Comparison of ENCODE assay signal across 8 cellular contexts in the genomic region with DNA sequence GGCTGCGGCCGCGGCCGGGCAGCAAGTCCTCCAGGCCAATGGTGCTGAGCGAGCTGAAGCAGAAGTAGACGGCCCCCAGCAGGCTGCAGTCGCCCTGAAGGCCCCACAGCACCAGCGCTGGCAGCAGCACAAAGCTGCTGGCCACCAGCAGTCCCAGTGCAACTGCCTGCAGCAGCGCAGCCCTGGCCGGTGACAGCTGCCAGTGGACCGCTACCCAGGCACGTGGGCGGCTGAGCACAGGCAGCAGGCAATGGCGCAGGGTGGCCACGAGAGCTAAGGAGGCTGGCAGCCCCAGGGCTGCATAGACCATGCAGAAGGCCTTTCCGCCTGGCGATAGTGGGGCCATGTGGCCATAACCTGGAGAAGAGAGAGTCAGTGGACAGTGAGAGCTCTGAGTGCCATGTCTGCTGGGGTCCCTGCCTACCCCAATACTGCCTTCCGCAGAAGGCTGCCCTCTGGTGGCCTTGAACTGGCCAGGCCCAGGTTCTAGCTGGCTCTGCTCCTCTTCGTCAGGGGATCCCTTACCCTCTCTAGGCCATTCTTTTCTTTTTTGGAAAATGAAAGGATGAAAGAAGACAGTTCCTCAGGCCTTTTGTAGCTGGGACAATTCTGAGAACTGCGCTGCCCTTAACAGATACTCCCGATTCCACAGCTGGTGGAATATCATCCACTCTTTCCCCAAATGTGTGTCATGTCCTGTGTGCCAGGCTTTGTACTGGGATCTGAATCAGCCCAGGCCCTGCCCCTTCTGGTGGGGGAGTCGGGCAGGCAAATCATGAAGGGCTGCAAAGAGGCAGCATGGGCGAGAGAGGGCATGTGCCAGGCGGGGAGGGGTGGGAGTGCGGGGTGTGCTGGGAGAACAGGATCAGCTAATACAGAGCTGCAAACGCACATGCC. TPM values are rescaled to one million over a fixed set of nuclear protein-coding genes. Genes with fewer than 3 reads are reported as not detected.
DNase-seq lines count a peak whose midpoint lies in the region; ATAC-seq, FAIRE-seq and TF ChIP-seq lines count a peak whose summit lies in the region.

No MANE protein-coding gene starts in this region.

- H3K4me3 ChIP-seq in cardiac muscle cell (no peak overlapping the region), sigmoid colon (no peak overlapping the region)

- H3K4me1 ChIP-seq in cardiac muscle cell (ENCODE audit: low read depth): no peaks in the 10 kb centered on the region
- H3K4me1 ChIP-seq in sigmoid colon: peaks cover 0 to 38% (median 31%) of the 10 kb centered on the region in 4 donors

- H3K4me1 Mint-ChIP-seq in activated naive CD4-positive, alpha-beta T cell treated with anti-CD3 and anti-CD28 coated beads for 36 hours (ENCODE audit: low read depth): peaks cover 16% of the 10 kb centered on the region

- H3K27ac Mint-ChIP-seq in activated naive CD4-positive, alpha-beta T cell treated with anti-CD3 and anti-CD28 coated beads for 36 hours: no peak overlapping the region

- DNase-seq in D721Med (ENCODE audit: insufficient read length, low spot score) (peak; percentile 64), Kasumi-1 (lab: John Stamatoyannopoulos, UW) (peak; percentile 32 to 37), cardiac muscle cell (ENCODE audit: low read depth in 1 of 2, low spot score in 1 of 2) (peak; percentile 44 to 55), sigmoid colon (peak; percentile 75), NCI-H146 treated with DMSO at 0.1 percent for 48 hours (lab: John Stamatoyannopoulos, UW; ENCODE audit: unreplicated experiment) (no peak)
- DNase-seq in activated naive CD4-positive, alpha-beta T cell treated with anti-CD3 and anti-CD28 coated beads for 36 hours: peak; percentile 55

- no peak for ATAC-seq in GM21381 (IDR thresholded peaks at IDR 0.05; ENCODE audit: unreplicated experiment)
- no peak for ATAC-seq in GM18909 (IDR thresholded peaks at IDR 0.05; ENCODE audit: poor library complexity, unreplicated experiment)

- H3K27me3 ChIP-seq in cardiac muscle cell (peaks cover 18% of the 10 kb centered on the region), sigmoid colon (no peaks in the 10 kb centered on the region)

- CTCF ChIA-PET in activated naive CD4-positive, alpha-beta T cell treated with anti-CD3 and anti-CD28 coated beads for 36 hours (lab: Charles Lee): interaction anchor here (0.6 to 2.4 kb wide), 18 partner anchors 9 to 206 kb away, joined by 3 to 28 read pairs (median 5); a partner anchor contains a TSS

- no peaks in the 10 kb centered on the region for H3K27me3 Mint-ChIP-seq in activated naive CD4-positive, alpha-beta T cell treated with anti-CD3 and anti-CD28 coated beads for 36 hours (ENCODE audit: low read depth)

- peaks cover 4% of the 10 kb centered on the region for H3K36me3 ChIP-seq in cardiac muscle cell
- H3K36me3 ChIP-seq in sigmoid colon: peaks cover 20 to 59% (median 43%) of the 10 kb centered on the region in 4 donors

- no peaks in the 10 kb centered on the region for H3K36me3 Mint-ChIP-seq in activated naive CD4-positive, alpha-beta T cell treated with anti-CD3 and anti-CD28 coated beads for 36 hours (ENCODE audit: low read depth)

- peak; percentile 62 for TF ChIP-seq CTCF in D721Med (IDR thresholded peaks at IDR 0.05; ENCODE audit: insufficient read depth, missing control alignments)
- TF ChIP-seq CTCF in cardiac muscle cell (IDR thresholded peaks at IDR 0.05; ENCODE audit: low read depth, low read length): peak; percentile 75
- TF ChIP-seq CTCF in sigmoid colon (IDR thresholded peaks at IDR 0.05): peak; percentile 76 to 93 (median 80)

- no peak for TF ChIP-seq POLR2A in sigmoid colon (IDR thresholded peaks at IDR 0.05)

- no peak overlapping the region for H3K27ac ChIP-seq in cardiac muscle cell
- H3K27ac ChIP-seq in sigmoid colon: peak overlapping the region; percentile 32 to 81 (median 53)

- WGBS in sigmoid colon, 2 donors: 89% methylated on average over 26 of the region's 26 CpGs

- H3K9me3 ChIP-seq in cardiac muscle cell (ENCODE audit: low read depth) (no peaks in the 10 kb centered on the region), sigmoid colon (no peaks in the 10 kb centered on the region)

- TF ChIP-seq EP300 in sigmoid colon (IDR thresholded peaks at IDR 0.05): no peak

- H3K4me3 Mint-ChIP-seq in activated naive CD4-positive, alpha-beta T cell treated with anti-CD3 and anti-CD28 coated beads for 36 hours: no peak overlapping the region

- intact Hi-C loops in activated naive CD4-positive, alpha-beta T cell treated with anti-CD3 and anti-CD28 coated beads for 36 hours (cut with micrococcal nuclease): loop anchor here (1.0 kb wide), 1 partner anchor 52 kb away; no protein-coding TSS in a partner anchor
- intact Hi-C loops in sigmoid colon (cut with DNase I): loop anchor here (1.0 to 2.0 kb wide), 2 partner anchors 17 to 53 kb away; a partner anchor contains a TSS

- H3K9me3 Mint-ChIP-seq in activated naive CD4-positive, alpha-beta T cell treated with anti-CD3 and anti-CD28 coated beads for 36 hours: no peaks in the 10 kb centered on the region

- no peak for FAIRE-seq in D721Med (lab: Jason Lieb, UNC)

RNA-seq across cellular contexts. Expression of a gene that starts 1.8 kb away (rescaled TPM):
- under 1 TPM in 1 of 2 experiments, not detected in 1; 0.35 TPM for total RNA-seq in activated naive CD4-positive, alpha-beta T cell treated with anti-CD3 and anti-CD28 coated beads for 36 hours
- total RNA-seq in cardiac muscle cell (0.25 TPM in 1 of 2 replicates, not detected in the other), sigmoid colon (under 1 TPM in 2 of 4 donors, not detected in 2; 0.54 to 0.71 TPM)
- polyA plus RNA-seq in cardiac muscle cell (not detected in 2 replicates), sigmoid colon (1 to 10 TPM in 1 of 3 donors, not detected in 2; 1.4 TPM)

RNA-seq across cellular contexts. Expression of a gene that starts 17.9 kb away (rescaled TPM):
- 10 to 100 TPM; 51.9 to 54.6 TPM for total RNA-seq in activated naive CD4-positive, alpha-beta T cell treated with anti-CD3 and anti-CD28 coated beads for 36 hours
- 14.9 and 50.5 TPM in 2 replicates for total RNA-seq in cardiac muscle cell
- 14.2 and 30.0 TPM in 2 replicates for polyA plus RNA-seq in cardiac muscle cell
- total RNA-seq in sigmoid colon: 100 to 1,000 TPM; 148 to 366 (median 194) TPM
- 10 to 100 TPM; 31.2 to 71.2 (median 71.2) TPM for polyA plus RNA-seq in sigmoid colon

RNA-seq across cellular contexts. Expression of a gene that starts 20.3 kb away (rescaled TPM):
- total RNA-seq in activated naive CD4-positive, alpha-beta T cell treated with anti-CD3 and anti-CD28 coated beads for 36 hours: 10 to 100 TPM; 28.9 to 32.7 TPM
- total RNA-seq in cardiac muscle cell (44.8 and 63.1 TPM in 2 replicates), sigmoid colon (10 to 100 TPM; 18.5 to 52.1 (median 26.3) TPM)
- polyA plus RNA-seq in cardiac muscle cell (25.9 and 31.2 TPM in 2 replicates), sigmoid colon (10 to 100 TPM; 48.6 to 71.2 (median 71.0) TPM)

RNA-seq across cellular contexts. Expression of a gene that starts 21.4 kb away (rescaled TPM):
- total RNA-seq in activated naive CD4-positive, alpha-beta T cell treated with anti-CD3 and anti-CD28 coated beads for 36 hours: 10 to 100 TPM; 12.4 to 12.8 TPM
- total RNA-seq in cardiac muscle cell (42.9 and 71.8 TPM in 2 replicates), sigmoid colon (10 to 100 TPM; 61.2 to 96.7 (median 91.6) TPM)
- polyA plus RNA-seq in cardiac muscle cell (96.0 and 132 TPM in 2 replicates), sigmoid colon (10 to 100 TPM; 34.0 to 63.3 (median 38.4) TPM)

RNA-seq across cellular contexts. Expression of a gene that starts 21.8 kb away (rescaled TPM):
- total RNA-seq in activated naive CD4-positive, alpha-beta T cell treated with anti-CD3 and anti-CD28 coated beads for 36 hours: 10 to 100 TPM; 21.6 to 24.7 TPM
- total RNA-seq in cardiac muscle cell (40.9 and 42.7 TPM in 2 replicates), sigmoid colon (10 to 100 TPM; 10.7 to 21.3 (median 14.3) TPM)
- polyA plus RNA-seq in cardiac muscle cell (18.9 and 22.0 TPM in 2 replicates), sigmoid colon (10 to 100 TPM in 1 of 3 donors, 1 to 10 TPM in 2; 6.0 to 35.0 (median 6.6) TPM)
